ENCODE assay signal across 10 cellular contexts in genomic region chr20:49538950-49539349, GRCh38. TPM values are rescaled to one million over a fixed set of nuclear protein-coding genes. Genes with fewer than 3 reads are reported as not detected.
"Had no signal": no experiment of that assay in that cellular context is flagged by ENCODE, and none has a peak within 500 bp of the region (broad histone marks: within the 10 kb centered on the region; RNA-seq: fewer than 3 reads in every experiment).

No MANE protein-coding gene starts in this region.

- H3K9ac ChIP-seq: GM23248 had no signal

- H3K4me3 ChIP-seq: GM23248, HAP-1 had no signal

- H3K27ac ChIP-seq: GM23248 had no signal

- FAIRE-seq: HTR-8/SVneo had no signal

- H3K4me1 ChIP-seq: HAP-1 had no signal

- H3K9me3 ChIP-seq: HAP-1 had no signal

- H2AFZ ChIP-seq: GM23248 had no signal

- H3K36me3 ChIP-seq: HAP-1 had no signal

- DNase-seq: GM23248, GOT3, H7, HFFc6, KG1 had no signal

RNA-seq across cellular contexts. Expression of gene PTGIS, which starts 29.0 kb away (rescaled TPM):
- total RNA-seq: H4, HT-29 had no signal
- polyA plus RNA-seq: IgD-negative memory B cell had no signal

RNA-seq across cellular contexts. Expression of gene KCNB1, which starts 56.5 kb away (rescaled TPM):
- total RNA-seq: HT-29 had no signal
- polyA plus RNA-seq: IgD-negative memory B cell had no signal
